25 cellular contexts compared by ENCODE assay signal in genomic region chr11:111801135-111801534, GRCh38. TPM values are rescaled to one million over a fixed set of nuclear protein-coding genes. Genes with fewer than 3 reads are reported as not detected.
DNase-seq lines count a peak whose midpoint lies in the region; ATAC-seq and TF ChIP-seq lines count a peak whose summit lies in the region.
"Had no signal": no experiment of that assay in that cellular context is flagged by ENCODE, and none has a peak within 500 bp of the region (broad histone marks: within the 10 kb centered on the region; RNA-seq: fewer than 3 reads in every experiment).

No MANE protein-coding gene starts in this region.

- no peaks in the 10 kb centered on the region for H3K9me2 ChIP-seq in hepatocyte (replicated peaks; ENCODE audit: insufficient read depth)
- no peaks in the 10 kb centered on the region for H3K9me2 ChIP-seq in MM.1S (replicated peaks; ENCODE audit: insufficient read depth, low read length)

- H3K9me3 ChIP-seq in mammary epithelial cell (replicated peaks; ENCODE audit: insufficient read depth, low read length) = no peaks in the 10 kb centered on the region
- H3K9me3 ChIP-seq in hepatocyte (ENCODE audit: low read depth) = no peaks in the 10 kb centered on the region
- H3K9me3 ChIP-seq in gastrocnemius medialis = no peaks in the 10 kb centered on the region
- H3K9me3 ChIP-seq in MM.1S (replicated peaks; ENCODE audit: insufficient read depth, low read length) = no peaks in the 10 kb centered on the region
- H3K9me3 ChIP-seq: lower lobe of right lung, ovary, suprapubic skin had no signal

- in situ Hi-C loops in mammary epithelial cell (cut with MboI; ENCODE audit: low sequenced_read_pairs in 2 of 2) (no loop called here), gastrocnemius medialis (cut with MboI; ENCODE audit: low sequenced_read_pairs in 4 of 4) (no loop called here), GM13977 (cut with MboI; ENCODE audit: low pct_unique_long_range_greater_than_20kb, low sequenced_read_pairs, unreplicated experiment) (no loop called here)

- H3K36me3 ChIP-seq in mammary epithelial cell (ENCODE audit: insufficient read depth, low read length) (no peaks in the 10 kb centered on the region), hepatocyte (replicated peaks; ENCODE audit: insufficient read depth, low read depth) (no peaks in the 10 kb centered on the region), gastrocnemius medialis (peaks cover 0 to 16% of the 10 kb centered on the region in 2 donors), MM.1S (replicated peaks; ENCODE audit: insufficient read depth, low read length) (no peaks in the 10 kb centered on the region)
- H3K36me3 ChIP-seq: ovary had no signal

- no peak for TF ChIP-seq POLR2A in gastrocnemius medialis (IDR thresholded peaks at IDR 0.05)

- dilution Hi-C loops in mammary epithelial cell (cut with HindIII; ENCODE audit: low sequenced_read_pairs) = no loop called here

- H3K9ac ChIP-seq in mammary epithelial cell (ENCODE audit: insufficient read depth, low read length) (no peak overlapping the region), MM.1S (ENCODE audit: low read length) (no peak overlapping the region)

- CTCF ChIA-PET in mammary epithelial cell (lab: Charles Lee; ENCODE audit: low non-redundant PET) = no interaction called here

- H3K4me3 ChIP-seq in mammary epithelial cell (replicated peaks in 1 of 3; ENCODE audit: insufficient read depth in 1 of 3, low read depth in 2 of 3, low read length in 3 of 3) (no peak overlapping the region), hepatocyte (no peak overlapping the region), gastrocnemius medialis (no peak overlapping the region), MM.1S (ENCODE audit: low read length) (no peak overlapping the region)
- H3K4me3 ChIP-seq: lower lobe of right lung, mucosa of descending colon, ovary, suprapubic skin had no signal

- H3K4me2 ChIP-seq in mammary epithelial cell (ENCODE audit: insufficient read depth, low read depth, low read length) (no peak overlapping the region), hepatocyte (no peak overlapping the region), MM.1S (ENCODE audit: low read depth, low read length) (no peak overlapping the region)

- H2AFZ ChIP-seq in mammary epithelial cell (ENCODE audit: low read depth, low read length) (no peak overlapping the region), hepatocyte (no peak overlapping the region), MM.1S (ENCODE audit: low read length) (no peak overlapping the region)

- H3K27ac ChIP-seq in mammary epithelial cell (ENCODE audit: insufficient read depth, low read depth, low read length) = no peak overlapping the region
- H3K27ac ChIP-seq in hepatocyte = peak overlapping the region; percentile 25
- H3K27ac ChIP-seq in gastrocnemius medialis = peak overlapping the region in 1 of 4 donors; percentile 19
- H3K27ac ChIP-seq in MM.1S (ENCODE audit: low read length) = no peak overlapping the region
- H3K27ac ChIP-seq: lower lobe of right lung, ovary had no signal

- ATAC-seq in gastrocnemius medialis = peak; percentile 52 to 72
- ATAC-seq: activated CD8-positive, alpha-beta memory T cell treated with anti-CD3 and anti-CD28 coated beads, Interleukin-2, amount 10 ng/mL, durations not matched to agents 7 days and 5 days; activated T-cell treated with anti-CD3 and anti-CD28 coated beads, Interleukin-2, amount 50 U/mL, for 72 hours; mucosa of descending colon had no signal

- H3K27me3 ChIP-seq in mammary epithelial cell (ENCODE audit: insufficient read depth, low read length) = no peaks in the 10 kb centered on the region
- H3K27me3 ChIP-seq in hepatocyte = no peaks in the 10 kb centered on the region
- H3K27me3 ChIP-seq in gastrocnemius medialis = no peaks in the 10 kb centered on the region
- no peaks in the 10 kb centered on the region for H3K27me3 ChIP-seq in MM.1S (replicated peaks; ENCODE audit: insufficient read depth, low read length)
- H3K27me3 ChIP-seq: ovary, suprapubic skin had no signal

- DNase-seq in NCI-H146 (lab: John Stamatoyannopoulos, UW) (peak; percentile 36), NCI-H146 treated with DMSO at 0.1 percent for 48 hours (lab: John Stamatoyannopoulos, UW; ENCODE audit: unreplicated experiment) (no peak), mammary epithelial cell (peak; percentile 19), hepatocyte (ENCODE audit: low spot score) (no peak), gastrocnemius medialis (no peak), GM13977 (ENCODE audit: low spot score) (no peak), MM.1S (no peak)
- DNase-seq in stimulated activated CD4-positive, alpha-beta T cell treated with anti-CD3 and anti-CD28 coated beads, Interleukin-4, amount 100 ng/mL, for 4 hours = no peak
- DNase-seq: 8988T; activated CD4-positive, CD25-positive, alpha-beta regulatory T cell; activated CD8-positive, alpha-beta memory T cell treated with anti-CD3 and anti-CD28 coated beads, Interleukin-2, amount 10 ng/mL, durations not matched to agents 7 days and 5 days; activated naive CD4-positive, alpha-beta T cell; activated T-cell treated with anti-CD3 and anti-CD28 coated beads, Interleukin-2, amount 50 U/mL, for 72 hours; effector CD8-positive, alpha-beta T cell; IMR-90; lower lobe of right lung; mucosa of descending colon; NCI-H1092; NCI-H1930; NCI-H526; ovary; stimulated activated CD4-positive, alpha-beta T cell treated with anti-CD3 and anti-CD28 coated beads, Interleukin-15, amount 100 ng/mL, for 24 hours; stimulated activated naive CD4-positive, alpha-beta T cell; T-helper 1 cell had no signal

- BruUV-seq in mammary epithelial cell (replicated peaks; lab: Mats Ljungman, UMichigan) = no TSS peak

- H4K20me1 ChIP-seq in mammary epithelial cell (ENCODE audit: insufficient read depth, low read length) (no peaks in the 10 kb centered on the region), hepatocyte (ENCODE audit: insufficient read depth, poor library complexity, severe bottlenecking) (no peaks in the 10 kb centered on the region), MM.1S (ENCODE audit: insufficient read depth, low read length) (no peaks in the 10 kb centered on the region)

- 94% methylated on average over 2 of the region's 2 CpGs for WGBS in mammary epithelial cell (ENCODE audit: low coverage, missing lambda C conversion rate)
- 91% methylated on average over 2 of the region's 2 CpGs for WGBS in hepatocyte (ENCODE audit: low lambda C conversion rate, missing lambda C conversion rate)

- TF ChIP-seq CTCF in mammary epithelial cell (conservative IDR thresholded peaks at IDR 0.05 in 1 of 2, IDR thresholded peaks at IDR 0.05 in 1 of 2; ENCODE audit: extremely low read depth in 1 of 2, insufficient read depth in 1 of 2, low read depth in 1 of 2, low read length in 2 of 2) (no peak), hepatocyte (IDR thresholded peaks at IDR 0.05; ENCODE audit: poor library complexity) (no peak), gastrocnemius medialis (IDR thresholded peaks at IDR 0.05 in 4 of 5, conservative IDR thresholded peaks at IDR 0.05 in 1 of 5) (no peak), GM13977 (IDR thresholded peaks at IDR 0.05; ENCODE audit: extremely low read depth, insufficient read depth, missing control alignments) (no peak), MM.1S (IDR thresholded peaks at IDR 0.05; ENCODE audit: low read length) (no peak)

- no peaks in the 10 kb centered on the region for H3K79me2 ChIP-seq in mammary epithelial cell (ENCODE audit: insufficient read depth, low read length)
- no peaks in the 10 kb centered on the region for H3K79me2 ChIP-seq in hepatocyte
- no peaks in the 10 kb centered on the region for H3K79me2 ChIP-seq in MM.1S (ENCODE audit: low read length)

- H3K4me1 ChIP-seq in mammary epithelial cell (ENCODE audit: insufficient read depth, low read length) = no peaks in the 10 kb centered on the region
- no peaks in the 10 kb centered on the region for H3K4me1 ChIP-seq in hepatocyte (ENCODE audit: insufficient read depth)
- H3K4me1 ChIP-seq in gastrocnemius medialis = peaks cover 13 to 14% of the 10 kb centered on the region in 2 donors
- peaks cover 3% of the 10 kb centered on the region; the same call in 1 of the 2 replicates for H3K4me1 ChIP-seq in MM.1S (ENCODE audit: low read length)
- H3K4me1 ChIP-seq: lower lobe of right lung had no signal

- no peaks in the 10 kb centered on the region for H3F3A ChIP-seq in MM.1S (ENCODE audit: insufficient read depth, low read length)

- intact Hi-C loops in mammary epithelial cell (cut with micrococcal nuclease) (no loop called here), gastrocnemius medialis (cut with DNase I; ENCODE audit: low total_unique reads) (no loop called here)

RNA-seq across cellular contexts. Expression of gene PPP2R1B, which starts 34.9 kb away (rescaled TPM):
- total RNA-seq in mammary epithelial cell (10 to 100 TPM; 26.2 to 34.7 TPM), hepatocyte (41.0 and 43.5 TPM in 2 replicates), gastrocnemius medialis (10 to 100 TPM in 2 of 4 donors, 1 to 10 TPM in 2; 7.3 to 16.0 (median 9.4) TPM)
- polyA plus RNA-seq in mammary epithelial cell (25.0 TPM), hepatocyte (22.7 and 25.3 TPM in 2 replicates)
- polyA minus RNA-seq in mammary epithelial cell = 30.0 TPM

Comparison
In these comparisons a context has a peak if more than half of its experiments do, and no peak if none do; other contexts are left out.
1. DNase-seq: peak in NCI-H146 (single experiment) and mammary epithelial cell (single experiment); none in NCI-H146 treated with DMSO at 0.1 percent for 48 hours (single experiment), hepatocyte (single experiment), gastrocnemius medialis (0 of 2), GM13977 (single experiment), MM.1S (single experiment) and stimulated activated CD4-positive, alpha-beta T cell treated with anti-CD3 and anti-CD28 coated beads, Interleukin-4, amount 100 ng/mL, for 4 hours (0 of 2).